1 cellular context compared by ENCODE assay signal in the genomic region with DNA sequence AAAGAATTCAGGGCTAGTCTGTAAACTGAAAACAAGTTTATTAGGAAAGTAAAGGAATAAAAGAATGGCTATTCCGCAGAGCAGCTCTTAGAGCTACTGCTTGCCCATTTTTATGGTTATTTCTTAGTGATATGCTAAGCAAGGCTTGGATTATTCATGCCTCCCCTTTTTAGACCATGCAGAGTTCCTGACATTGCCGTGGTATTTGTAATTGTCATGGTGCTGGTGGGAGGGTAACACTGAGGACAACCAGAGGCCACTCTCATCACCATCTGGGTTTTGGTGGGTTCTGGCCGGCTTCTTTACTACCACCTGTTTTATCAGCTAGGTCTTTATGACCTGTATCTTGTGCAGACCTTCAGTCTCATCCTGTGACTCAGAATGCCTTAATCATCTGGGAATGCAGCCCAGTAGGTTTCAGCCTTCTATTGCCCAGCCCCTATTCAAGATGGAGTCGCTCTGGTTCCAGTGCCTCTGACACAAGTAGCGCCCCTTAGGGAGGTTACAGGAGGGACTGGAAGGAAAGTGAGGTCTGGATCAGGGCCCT.
A peak's percentile ranks its signal among the peaks of the same experiment; 100 is the strongest.
TF ChIP-seq lines count a peak whose summit lies in the region.

No MANE protein-coding gene starts in this region.

TF ChIP-seq in SK-N-SH, 30 proteins besides CTCF, POLR2A, EP300 and RAD21:
- peak; percentile 49 for TF ChIP-seq TCF12 (IDR thresholded peaks at IDR 0.05)
TF ChIP-seq in SK-N-SH: peak in this region for 1; not testable (repeated sequence) for 29.
